ENCODE assay signal across 8 cellular contexts in the genomic region with DNA sequence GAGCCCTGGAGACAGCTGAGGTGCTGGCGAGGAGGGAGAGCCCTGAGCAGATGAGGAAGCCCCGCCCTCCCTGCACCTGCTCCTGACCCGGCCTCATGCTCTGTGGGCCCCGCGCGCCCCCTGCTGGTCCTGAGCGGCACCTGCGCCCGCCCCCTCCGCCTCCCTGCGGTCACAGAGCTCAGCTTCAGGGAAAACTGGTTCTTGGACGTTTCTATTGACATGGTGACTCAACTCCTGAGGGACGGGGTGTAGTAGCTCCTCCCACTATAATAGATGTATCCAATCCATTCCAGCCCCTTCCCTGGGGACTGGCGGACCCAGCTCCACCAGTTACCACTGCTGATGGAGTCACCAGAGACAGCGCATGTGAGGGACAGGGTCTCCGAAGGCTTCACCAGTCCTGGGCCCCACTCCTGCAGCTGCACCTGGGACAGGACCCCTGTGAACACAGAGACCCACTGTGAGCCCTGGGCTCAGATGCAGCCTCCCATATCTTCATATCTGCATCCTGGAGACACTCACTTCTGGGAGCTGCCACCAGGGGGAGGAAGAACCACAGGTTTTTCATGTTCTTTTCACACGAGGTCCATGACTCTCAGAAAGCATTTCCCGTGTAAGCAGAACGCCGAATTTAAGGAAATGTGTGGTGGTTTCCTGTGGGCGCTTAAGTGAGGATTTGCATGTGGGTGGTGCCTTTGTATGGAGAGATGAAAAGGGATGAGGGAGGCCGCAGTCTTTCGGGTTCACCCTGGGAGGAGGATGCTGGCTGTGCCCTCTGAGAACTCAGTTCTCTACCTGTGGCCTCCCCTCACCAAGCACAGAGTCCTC.
DNase-seq lines count a peak whose midpoint lies in the region; ATAC-seq and TF ChIP-seq lines count a peak whose summit lies in the region.

No MANE protein-coding gene starts in this region.

- no peaks in the 10 kb centered on the region for H3K4me1 ChIP-seq in foreskin keratinocyte

- ATAC-seq in GM18907 (IDR thresholded peaks at IDR 0.05; ENCODE audit: unreplicated experiment) (peak; percentile 63), left lobe of liver (peak; percentile 91), foreskin keratinocyte (no peak)
- peak; percentile 91 for ATAC-seq in stimulated activated memory B cell treated with anti-CD40 and anti-IgM and Interleukin-4, amounts not matched to agents 10 μg/mL and 1 μg/mL and 100 μg/mL, for 72 hours

- no peaks in the 10 kb centered on the region for H3K27me3 ChIP-seq in foreskin keratinocyte

- peak overlapping the region; percentile 71 for H3K4me3 Mint-ChIP-seq in stimulated activated memory B cell treated with anti-CD40 and anti-IgM and Interleukin-4, amounts not matched to agents 10 μg/mL and 1 μg/mL and 100 μg/mL, for 72 hours

- H3K27ac ChIP-seq in KOPT-K1 (ENCODE audit: low read depth, low read length, poor library complexity, severe bottlenecking) (peak overlapping the region; percentile 67), foreskin keratinocyte (no peak overlapping the region)

- no peak for TF ChIP-seq CTCF in foreskin keratinocyte (conservative IDR thresholded peaks at IDR 0.05)

- H3K36me3 Mint-ChIP-seq in stimulated activated memory B cell treated with anti-CD40 and anti-IgM and Interleukin-4, amounts not matched to agents 10 μg/mL and 1 μg/mL and 100 μg/mL, for 72 hours = no peaks in the 10 kb centered on the region

- no peaks in the 10 kb centered on the region for H3K36me3 ChIP-seq in KOPT-K1 (ENCODE audit: insufficient read depth, low read length)

- peak; percentile 64 to 66 for DNase-seq in AML-193 (lab: John Stamatoyannopoulos, UW)
- DNase-seq in SK-N-DZ (ENCODE audit: low spot score) = peak; percentile 44
- DNase-seq in activated effector memory CD4-positive, alpha-beta T cell treated with Interleukin-2 at 50 U/mL for 16 hours = peak; percentile 68
- DNase-seq in left lobe of liver (ENCODE audit: low spot score) = peak; percentile 71
- DNase-seq in foreskin keratinocyte = no peak

- peaks cover 38% of the 10 kb centered on the region for H3K27me3 Mint-ChIP-seq in stimulated activated memory B cell treated with anti-CD40 and anti-IgM and Interleukin-4, amounts not matched to agents 10 μg/mL and 1 μg/mL and 100 μg/mL, for 72 hours

- H3K9me3 ChIP-seq in KOPT-K1 (ENCODE audit: insufficient read depth, low read length, poor library complexity, severe bottlenecking) = no peaks in the 10 kb centered on the region

- H3K4me1 Mint-ChIP-seq in stimulated activated memory B cell treated with anti-CD40 and anti-IgM and Interleukin-4, amounts not matched to agents 10 μg/mL and 1 μg/mL and 100 μg/mL, for 72 hours = peaks cover 23% of the 10 kb centered on the region

- no peaks in the 10 kb centered on the region for H3K9me3 Mint-ChIP-seq in stimulated activated memory B cell treated with anti-CD40 and anti-IgM and Interleukin-4, amounts not matched to agents 10 μg/mL and 1 μg/mL and 100 μg/mL, for 72 hours

- H3K27ac Mint-ChIP-seq in stimulated activated memory B cell treated with anti-CD40 and anti-IgM and Interleukin-4, amounts not matched to agents 10 μg/mL and 1 μg/mL and 100 μg/mL, for 72 hours = peak overlapping the region; percentile 67

Comparison
In these comparisons a context has a peak if more than half of its experiments do, and no peak if none do; other contexts are left out.
1. DNase-seq: peak in AML-193 (2 of 2), SK-N-DZ (single experiment), activated effector memory CD4-positive, alpha-beta T cell treated with Interleukin-2 at 50 U/mL for 16 hours (single experiment) and left lobe of liver (single experiment); none in foreskin keratinocyte (0 of 2).